ENCODE assay signal across 2 cellular contexts in genomic region chr5:77663081-77663863, GRCh38.
TF ChIP-seq lines count a peak whose summit lies in the region.

No MANE protein-coding gene starts in this region.

TF ChIP-seq in GM23338, 12 proteins besides CTCF, POLR2A, EP300 and RAD21:
- TF ChIP-seq EZH2 (IDR thresholded peaks at IDR 0.05; ENCODE audit: low read depth, unreplicated experiment), result no peak
- no peak for TF ChIP-seq STAT1 (IDR thresholded peaks at IDR 0.05; ENCODE audit: unreplicated experiment)
- no peak for TF ChIP-seq ZNF462 (CRISPR knock-in tag; IDR thresholded peaks at IDR 0.05)
- TF ChIP-seq, protein P1, sequence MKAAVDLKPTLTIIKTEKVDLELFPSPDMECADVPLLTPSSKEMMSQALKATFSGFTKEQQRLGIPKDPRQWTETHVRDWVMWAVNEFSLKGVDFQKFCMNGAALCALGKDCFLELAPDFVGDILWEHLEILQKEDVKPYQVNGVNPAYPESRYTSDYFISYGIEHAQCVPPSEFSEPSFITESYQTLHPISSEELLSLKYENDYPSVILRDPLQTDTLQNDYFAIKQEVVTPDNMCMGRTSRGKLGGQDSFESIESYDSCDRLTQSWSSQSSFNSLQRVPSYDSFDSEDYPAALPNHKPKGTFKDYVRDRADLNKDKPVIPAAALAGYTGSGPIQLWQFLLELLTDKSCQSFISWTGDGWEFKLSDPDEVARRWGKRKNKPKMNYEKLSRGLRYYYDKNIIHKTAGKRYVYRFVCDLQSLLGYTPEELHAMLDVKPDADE (IDR thresholded peaks at IDR 0.05), result no peak
- no peak for TF ChIP-seq CREB1 (CRISPR knock-in tag; IDR thresholded peaks at IDR 0.05; ENCODE audit: low read depth)
- no peak for TF ChIP-seq ZNF114 (CRISPR knock-in tag; IDR thresholded peaks at IDR 0.05)
- TF ChIP-seq ZNF331 (CRISPR knock-in tag; IDR thresholded peaks at IDR 0.05; ENCODE audit: low read depth), result no peak
- TF ChIP-seq EZH2phosphoT487 (IDR thresholded peaks at IDR 0.05; ENCODE audit: unreplicated experiment), result no peak
- no peak for TF ChIP-seq REST (IDR thresholded peaks at IDR 0.05; ENCODE audit: unreplicated experiment)
- no peak for TF ChIP-seq POLR2AphosphoS5 (IDR thresholded peaks at IDR 0.05; ENCODE audit: low read depth)
- no peak for TF ChIP-seq JUNB (IDR thresholded peaks at IDR 0.05; ENCODE audit: unreplicated experiment)
- TF ChIP-seq NANOG (IDR thresholded peaks at IDR 0.05; ENCODE audit: borderline replicate concordance), result no peak

TF ChIP-seq in GM12878, 131 proteins besides CTCF, POLR2A, EP300 and RAD21:
- TF ChIP-seq ZNF217 (IDR thresholded peaks at IDR 0.05), result 0 out of 2 replicates have a peak, but pooled peaks have one; percentile 2
- TF ChIP-seq CEBPB (IDR thresholded peaks at IDR 0.05; ENCODE audit: borderline replicate concordance in 1 of 2, low read depth in 2 of 2, low read length in 2 of 2), result no peak
TF ChIP-seq in GM12878: peak in this region for 1.
